In genomic region chr10:69057261-69057950, GRCh38 we compare ENCODE assay signal across 9 cellular contexts. TPM values are rescaled to one million over a fixed set of nuclear protein-coding genes. Genes with fewer than 3 reads are reported as not detected.
DNase-seq lines count a peak whose midpoint lies in the region; ATAC-seq, FAIRE-seq and TF ChIP-seq lines count a peak whose summit lies in the region.
"Had no signal": no experiment of that assay in that cellular context is flagged by ENCODE, and none has a peak within 500 bp of the region (broad histone marks: within the 10 kb centered on the region; RNA-seq: fewer than 3 reads in every experiment).

No MANE protein-coding gene starts in this region.

- H3K4me3 ChIP-seq in esophagus squamous epithelium (no peak overlapping the region), psoas muscle (no peak overlapping the region)

- intact Hi-C loops in esophagus squamous epithelium (cut with DNase I), result no loop called here
- intact Hi-C loops in psoas muscle (cut with DNase I), result no loop called here

- H3K27ac ChIP-seq in esophagus squamous epithelium, result peak overlapping the region; percentile 51 to 75 (median 52)
- peak overlapping the region; percentile 55 for H3K27ac ChIP-seq in psoas muscle

- no peaks in the 10 kb centered on the region for H3K36me3 ChIP-seq in esophagus squamous epithelium
- H3K36me3 ChIP-seq in psoas muscle (ENCODE audit: insufficient read depth in 1 of 2, low read depth in 1 of 2), result no peaks in the 10 kb centered on the region

- FAIRE-seq in GM12892 (lab: Jason Lieb, UNC), result peak; percentile 48

- TF ChIP-seq POLR2A in GM12892 (IDR thresholded peaks at IDR 0.05; ENCODE audit: low read depth, low read length), result 0 out of 2 replicates have a peak, but pooled peaks have one; percentile 16
- TF ChIP-seq POLR2A in esophagus squamous epithelium (IDR thresholded peaks at IDR 0.05), result peak in 1 of 4 donors; percentile 26

- H3K27me3 ChIP-seq in esophagus squamous epithelium (peaks cover 0 to 7% (median 0%) of the 10 kb centered on the region in 4 donors), psoas muscle (ENCODE audit: insufficient read depth in 3 of 3, low read length in 2 of 3) (no peaks in the 10 kb centered on the region)

- no peak for DNase-seq in GM12892 (ENCODE audit: insufficient read length)
- peak; percentile 28 for DNase-seq in SK-N-DZ (ENCODE audit: low spot score)
- DNase-seq in esophagus squamous epithelium (lab: John Stamatoyannopoulos, UW), result no peak
- DNase-seq in psoas muscle, result no peak
- DNase-seq in NCI-H2171 (lab: John Stamatoyannopoulos, UW), result no peak
- no peak for DNase-seq in occipital lobe (lab: John Stamatoyannopoulos, UW)
- DNase-seq: activated B cell treated with CpG ODN at 0.5 μM for 24 hours had no signal

- 32 to 59% methylated on average over 6 to 12 of the region's 14 CpGs for WGBS in esophagus squamous epithelium, 2 donors
- 48 to 58% (median 50%) methylated on average over 14 of the region's 14 CpGs for WGBS in psoas muscle, 3 donors

- H3K9me3 ChIP-seq in esophagus squamous epithelium, result no peaks in the 10 kb centered on the region
- H3K9me3 ChIP-seq in psoas muscle, result no peaks in the 10 kb centered on the region

- no peak for ATAC-seq in psoas muscle
- ATAC-seq in GM21381 (IDR thresholded peaks at IDR 0.05; ENCODE audit: unreplicated experiment), result no peak
- no peak for ATAC-seq in HG03280 (IDR thresholded peaks at IDR 0.05; ENCODE audit: unreplicated experiment)

- H3K4me1 ChIP-seq in esophagus squamous epithelium (peaks cover 0 to 37% (median 19%) of the 10 kb centered on the region in 3 donors), psoas muscle (peaks cover 7% of the 10 kb centered on the region)

- TF ChIP-seq CTCF in esophagus squamous epithelium (IDR thresholded peaks at IDR 0.05), result no peak
- TF ChIP-seq CTCF in psoas muscle (IDR thresholded peaks at IDR 0.05), result no peak

RNA-seq across cellular contexts. Expression of gene SRGN, which starts 30.5 kb away (rescaled TPM):
- polyA plus RNA-seq in GM12892 (2012; ENCODE audit: missing spikeins), result 2,084 TPM
- polyA plus RNA-seq in SK-N-DZ (2014; cell fraction: cytosol; rRNA removed), result not detected in 2 replicates
- not detected in 2 replicates for polyA plus RNA-seq in SK-N-DZ (2014; cell fraction: nucleus; rRNA removed)
- total RNA-seq in esophagus squamous epithelium, result 10 to 100 TPM in 3 of 4 donors, 1 to 10 TPM in 1; 3.5 to 64.1 (median 37.9) TPM
- 10 to 100 TPM; 27.8 to 43.4 (median 30.5) TPM for total RNA-seq in psoas muscle
- 10 to 100 TPM; 30.2 to 54.0 (median 33.2) TPM for polyA plus RNA-seq in psoas muscle
- total RNA-seq in occipital lobe, result 24.8 TPM
